In the genomic region with DNA sequence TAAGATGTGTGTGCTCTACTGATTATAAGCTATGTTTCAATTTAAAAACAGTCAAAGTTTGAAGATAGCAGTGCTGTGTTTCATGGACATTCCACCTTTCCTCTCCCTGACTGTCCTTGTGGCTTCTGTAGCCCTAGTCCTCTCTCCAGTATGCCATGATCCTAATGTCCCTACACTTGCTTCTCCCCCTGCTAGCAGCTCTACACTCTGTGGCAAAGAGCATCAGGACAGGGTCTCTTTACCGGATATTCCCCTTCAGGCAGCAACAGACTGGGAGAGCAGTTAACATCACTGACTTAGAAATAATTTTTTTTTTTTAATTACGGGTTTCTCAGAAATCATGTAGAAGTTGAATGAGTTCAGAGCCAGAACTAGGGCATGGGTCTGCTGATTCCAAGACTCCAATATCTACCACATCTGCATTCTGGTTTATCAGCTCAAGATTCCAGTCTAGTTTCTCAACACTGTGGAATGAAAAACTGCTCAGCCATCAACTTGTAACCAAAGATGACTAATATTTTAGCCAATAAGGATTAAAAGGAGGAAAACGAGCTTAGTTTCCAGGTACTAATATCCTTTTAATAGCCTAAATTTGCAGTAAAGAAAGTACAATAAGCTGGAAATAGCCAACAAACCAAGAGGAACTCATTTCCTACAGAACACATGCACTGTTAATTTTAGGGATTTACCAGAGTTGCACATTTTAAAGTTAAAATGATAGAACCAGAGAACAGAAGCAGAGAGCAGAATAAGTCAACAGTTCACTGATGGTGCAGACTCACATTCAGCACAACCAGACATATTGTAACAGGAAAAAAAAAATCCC, we compare ENCODE assay signal across 11 cellular contexts. TPM values are rescaled to one million over a fixed set of nuclear protein-coding genes. Genes with fewer than 3 reads are reported as not detected.
DNase-seq lines count a peak whose midpoint lies in the region; ATAC-seq and TF ChIP-seq lines count a peak whose summit lies in the region.
"Had no signal": no experiment of that assay in that cellular context is flagged by ENCODE, and none has a peak within 500 bp of the region (broad histone marks: within the 10 kb centered on the region; RNA-seq: fewer than 3 reads in every experiment).

No MANE protein-coding gene starts in this region.

- POLR2A ChIA-PET in PC-3 (lab: Charles Lee; ENCODE audit: unreplicated experiment): no interaction called here

- H3K4me3 ChIP-seq in PC-3 (ENCODE audit: low read length) (peak overlapping the region; percentile 23; the same call in 1 of the 2 replicates), parathyroid adenoma (ENCODE audit: low read depth, low read length) (no peak overlapping the region)
- H3K4me3 ChIP-seq: coronary artery had no signal

- H2AFZ ChIP-seq in PC-3 (ENCODE audit: low read length): no peak overlapping the region
- no peak overlapping the region for H2AFZ ChIP-seq in parathyroid adenoma

- H3K9ac ChIP-seq in PC-3 (ENCODE audit: low read length): no peak overlapping the region
- no peak overlapping the region for H3K9ac ChIP-seq in parathyroid adenoma

- H3K9me3 ChIP-seq in PC-3 (ENCODE audit: low read length) (no peaks in the 10 kb centered on the region), parathyroid adenoma (ENCODE audit: control insufficient read depth, low read length) (no peaks in the 10 kb centered on the region)

- intact Hi-C loops in PC-3 (cut with micrococcal nuclease): no loop called here

- H3K9me2 ChIP-seq in PC-3 (replicated peaks; ENCODE audit: low read length): no peaks in the 10 kb centered on the region

- no TSS peak for BruUV-seq in PC-3 (replicated peaks; lab: Mats Ljungman, UMichigan)

- H3K27ac ChIP-seq in PC-3 (ENCODE audit: low read length) (peak overlapping the region; percentile 34), parathyroid adenoma (no peak overlapping the region)
- H3K27ac ChIP-seq: coronary artery had no signal

- CTCF ChIA-PET in PC-3 (lab: Charles Lee): no interaction called here

- no peaks in the 10 kb centered on the region for H4K20me1 ChIP-seq in PC-3 (ENCODE audit: low read length)

- H3K27me3 ChIP-seq in PC-3 (ENCODE audit: low read length): no peaks in the 10 kb centered on the region
- no peaks in the 10 kb centered on the region for H3K27me3 ChIP-seq in parathyroid adenoma (ENCODE audit: control insufficient read depth, insufficient read depth, low read length)

- H3K79me2 ChIP-seq in PC-3 (ENCODE audit: low read length) (peaks cover 97% of the 10 kb centered on the region), parathyroid adenoma (peaks cover 47% of the 10 kb centered on the region)

- H3K36me3 ChIP-seq in PC-3 (ENCODE audit: low read depth, low read length) (no peaks in the 10 kb centered on the region), parathyroid adenoma (ENCODE audit: control insufficient read depth, insufficient read depth, low read length) (no peaks in the 10 kb centered on the region)

- peak; percentile 85 for ATAC-seq in PC-3
- ATAC-seq in esophagus mucosa: peak; percentile 49
- no peak for ATAC-seq in HG03025 (IDR thresholded peaks at IDR 0.05; ENCODE audit: low FRiP score, unreplicated experiment)
- ATAC-seq: sciatic nerve had no signal

- H3K4me1 ChIP-seq in PC-3 (ENCODE audit: insufficient read depth, low read length): peaks cover 20% of the 10 kb centered on the region
- H3K4me1 ChIP-seq in parathyroid adenoma: peaks cover 6% of the 10 kb centered on the region

- TF ChIP-seq CTCF in PC-3 (conservative IDR thresholded peaks at IDR 0.05; ENCODE audit: low read depth, low read length) (no peak), parathyroid adenoma (IDR thresholded peaks at IDR 0.05) (no peak)

- H3K4me2 ChIP-seq in PC-3 (ENCODE audit: low read length): peak overlapping the region; percentile 66
- H3K4me2 ChIP-seq in parathyroid adenoma (ENCODE audit: low read length): peak overlapping the region; percentile 43

- DNase-seq in EH (ENCODE audit: low read depth): peak; percentile 90
- peak; percentile 82 for DNase-seq in PC-3
- DNase-seq in central memory CD4-positive, alpha-beta T cell: no peak
- DNase-seq in cerebellum (ENCODE audit: low spot score): no peak
- no peak for DNase-seq in occipital lobe (lab: John Stamatoyannopoulos, UW)
- DNase-seq: DND-41 had no signal

- peaks cover 4% of the 10 kb centered on the region for H3F3A ChIP-seq in PC-3 (ENCODE audit: low read length, unreplicated experiment)

RNA-seq across cellular contexts. Expression of gene TMEM131, which starts 45.2 kb away (rescaled TPM):
- total RNA-seq in PC-3 (2014; rRNA removed) (21.1 and 27.2 TPM in 2 replicates), esophagus mucosa (33.8 TPM), cerebellum (41.6 TPM), occipital lobe (42.9 TPM)

Comparison
In these comparisons a context has a peak if more than half of its experiments do, and no peak if none do; other contexts are left out.
1. DNase-seq: peak in EH (single experiment) and PC-3 (single experiment); none in central memory CD4-positive, alpha-beta T cell (single experiment), cerebellum (single experiment) and occipital lobe (single experiment).